22 cellular contexts compared by ENCODE assay signal in genomic region chr2:177258059-177258458, GRCh38. TPM values are rescaled to one million over a fixed set of nuclear protein-coding genes. Genes with fewer than 3 reads are reported as not detected.
DNase-seq lines count a peak whose midpoint lies in the region; ATAC-seq, FAIRE-seq and TF ChIP-seq lines count a peak whose summit lies in the region.
"Had no signal": no experiment of that assay in that cellular context is flagged by ENCODE, and none has a peak within 500 bp of the region (broad histone marks: within the 10 kb centered on the region; RNA-seq: fewer than 3 reads in every experiment).

No MANE protein-coding gene starts in this region.

- H3K4me3 ChIP-seq in breast epithelium (no peak overlapping the region), mammary epithelial cell (replicated peaks in 1 of 3; ENCODE audit: insufficient read depth in 1 of 3, low read depth in 2 of 3, low read length in 3 of 3) (no peak overlapping the region), RWPE2 (ENCODE audit: severe bottlenecking) (no peak overlapping the region), esophagus squamous epithelium (peak overlapping the region in 2 of 4 donors; percentile 32 to 73), subcutaneous abdominal adipose tissue (ENCODE audit: low read depth in 1 of 5, low read length in 5 of 5) (no peak overlapping the region)
- H3K4me3 ChIP-seq: body of pancreas had no signal

- H3K4me1 ChIP-seq in breast epithelium, result peaks cover 3 to 33% of the 10 kb centered on the region in 2 donors
- H3K4me1 ChIP-seq in mammary epithelial cell (ENCODE audit: insufficient read depth, low read length), result peaks cover 47% of the 10 kb centered on the region
- peaks cover 49% of the 10 kb centered on the region for H3K4me1 ChIP-seq in RWPE2 (ENCODE audit: insufficient read depth, poor library complexity, severe bottlenecking)
- peaks cover 49 to 91% (median 64%) of the 10 kb centered on the region in 3 donors for H3K4me1 ChIP-seq in esophagus squamous epithelium
- H3K4me1 ChIP-seq in subcutaneous abdominal adipose tissue (ENCODE audit: control insufficient read depth in 5 of 5, insufficient read depth in 5 of 5, low read length in 5 of 5), result peaks cover 12 to 84% (median 82%) of the 10 kb centered on the region in 5 donors

- in situ Hi-C loops in mammary epithelial cell (cut with MboI; ENCODE audit: low sequenced_read_pairs in 2 of 2), result no loop called here

- no peak overlapping the region for H3K4me2 ChIP-seq in mammary epithelial cell (ENCODE audit: insufficient read depth, low read depth, low read length)

- H3K27me3 ChIP-seq in breast epithelium, result no peaks in the 10 kb centered on the region
- no peaks in the 10 kb centered on the region for H3K27me3 ChIP-seq in mammary epithelial cell (ENCODE audit: insufficient read depth, low read length)
- no peaks in the 10 kb centered on the region for H3K27me3 ChIP-seq in RWPE2 (ENCODE audit: insufficient read depth, poor library complexity, severe bottlenecking)
- no peaks in the 10 kb centered on the region for H3K27me3 ChIP-seq in esophagus squamous epithelium
- H3K27me3 ChIP-seq in subcutaneous abdominal adipose tissue (ENCODE audit: control insufficient read depth in 5 of 5, insufficient read depth in 4 of 5, low read length in 5 of 5), result no peaks in the 10 kb centered on the region
- H3K27me3 ChIP-seq: body of pancreas, vagina had no signal

- dilution Hi-C loops in mammary epithelial cell (cut with HindIII; ENCODE audit: low sequenced_read_pairs), result loop anchor here (10.0 kb wide), 1 partner anchor 93 kb away; no protein-coding TSS in a partner anchor

- no TSS peak for BruUV-seq in mammary epithelial cell (replicated peaks; lab: Mats Ljungman, UMichigan)

- peaks cover 100% of the 10 kb centered on the region for H3K79me2 ChIP-seq in mammary epithelial cell (ENCODE audit: insufficient read depth, low read length)

- no peak overlapping the region for H2AFZ ChIP-seq in mammary epithelial cell (ENCODE audit: low read depth, low read length)
- H2AFZ ChIP-seq: parathyroid adenoma had no signal

- no peak for FAIRE-seq in GM19239 (lab: Jason Lieb, UNC)
- FAIRE-seq: D721Med, frontal cortex had no signal

- intact Hi-C loops in breast epithelium (cut with DNase I; ENCODE audit: low total_unique reads), result no loop called here
- intact Hi-C loops in mammary epithelial cell (cut with micrococcal nuclease), result no loop called here
- intact Hi-C loops in esophagus squamous epithelium (cut with DNase I), result loop anchor here (5.0 kb wide), 1 partner anchor 41 kb away; no protein-coding TSS in a partner anchor

- TF ChIP-seq CTCF in breast epithelium (IDR thresholded peaks at IDR 0.05), result no peak
- no peak for TF ChIP-seq CTCF in mammary epithelial cell (conservative IDR thresholded peaks at IDR 0.05 in 1 of 2, IDR thresholded peaks at IDR 0.05 in 1 of 2; ENCODE audit: extremely low read depth in 1 of 2, insufficient read depth in 1 of 2, low read depth in 1 of 2, low read length in 2 of 2)
- TF ChIP-seq CTCF in RWPE2 (IDR thresholded peaks at IDR 0.05; ENCODE audit: poor library complexity, severe bottlenecking), result no peak
- no peak for TF ChIP-seq CTCF in esophagus squamous epithelium (IDR thresholded peaks at IDR 0.05)

- H3K27ac ChIP-seq in breast epithelium (peak overlapping the region; percentile 70 to 84), mammary epithelial cell (ENCODE audit: insufficient read depth, low read depth, low read length) (no peak overlapping the region), RWPE2 (ENCODE audit: poor library complexity, severe bottlenecking) (peak overlapping the region; percentile 10), esophagus squamous epithelium (peak overlapping the region in 3 of 4 donors; percentile 90 to 100 (median 99)), subcutaneous abdominal adipose tissue (ENCODE audit: low read depth, low read length) (peak overlapping the region; percentile 38)
- H3K27ac ChIP-seq: body of pancreas, parathyroid adenoma had no signal

- no peak for ATAC-seq in RWPE2 (ENCODE audit: low read depth)
- ATAC-seq in GM18873 (IDR thresholded peaks at IDR 0.05; ENCODE audit: low FRiP score, unreplicated experiment), result no peak
- ATAC-seq: activated CD8-positive, alpha-beta memory T cell treated with anti-CD3 and anti-CD28 coated beads, Interleukin-2, amount 10 ng/mL, durations not matched to agents 7 days and 5 days; body of pancreas; left lobe of liver had no signal

- TF ChIP-seq POLR2A in breast epithelium (IDR thresholded peaks at IDR 0.05) (no peak), esophagus squamous epithelium (IDR thresholded peaks at IDR 0.05) (no peak)

- CTCF ChIA-PET in mammary epithelial cell (lab: Charles Lee; ENCODE audit: low non-redundant PET), result no interaction called here

- H3K9me3 ChIP-seq in breast epithelium, result no peaks in the 10 kb centered on the region
- no peaks in the 10 kb centered on the region for H3K9me3 ChIP-seq in mammary epithelial cell (replicated peaks; ENCODE audit: insufficient read depth, low read length)
- H3K9me3 ChIP-seq in RWPE2 (ENCODE audit: severe bottlenecking), result no peaks in the 10 kb centered on the region
- no peaks in the 10 kb centered on the region for H3K9me3 ChIP-seq in esophagus squamous epithelium
- H3K9me3 ChIP-seq in subcutaneous abdominal adipose tissue (ENCODE audit: control insufficient read depth in 5 of 5, low read length in 5 of 5), result peaks cover 0 to 2% (median 0%) of the 10 kb centered on the region in 5 donors
- H3K9me3 ChIP-seq: body of pancreas, vagina had no signal

- 88% methylated on average over 2 of the region's 2 CpGs for WGBS in mammary epithelial cell (ENCODE audit: low coverage, missing lambda C conversion rate)
- WGBS in esophagus squamous epithelium, 2 donors, result 90 to 100% methylated on average over 2 of the region's 2 CpGs

- H3K9ac ChIP-seq in mammary epithelial cell (ENCODE audit: insufficient read depth, low read length), result no peak overlapping the region
- H3K9ac ChIP-seq in subcutaneous abdominal adipose tissue (ENCODE audit: low read length in 5 of 5), result no peak overlapping the region
- H3K9ac ChIP-seq: parathyroid adenoma had no signal

- DNase-seq in breast epithelium (ENCODE audit: low spot score in 2 of 2), result no peak
- DNase-seq in mammary epithelial cell, result no peak
- no peak for DNase-seq in RWPE2 (ENCODE audit: low spot score)
- DNase-seq in esophagus squamous epithelium (lab: John Stamatoyannopoulos, UW), result no peak
- no peak for DNase-seq in GOT3 (lab: John Stamatoyannopoulos, UW)
- DNase-seq in GM19239 (ENCODE audit: insufficient read length, low spot score), result no peak
- DNase-seq: activated B cell treated with CpG ODN at 0.5 μM for 24 hours; activated CD8-positive, alpha-beta memory T cell treated with anti-CD3 and anti-CD28 coated beads, Interleukin-2, amount 10 ng/mL, durations not matched to agents 7 days and 5 days; activated naive CD4-positive, alpha-beta T cell treated with anti-CD3 and anti-CD28 coated beads, Interleukin-2, amount 50 U/mL, for 16 hours; body of pancreas; cortex of kidney; NCI-H1105 treated with DMSO at 0.1 percent for 48 hours; NCI-H526; SHP77; stimulated activated CD4-positive, alpha-beta T cell treated with anti-CD3 and anti-CD28 coated beads, Interleukin-1b, Interleukin-23, amount 100 ng/mL, for 48 hours had no signal

- no peaks in the 10 kb centered on the region for H3K36me3 ChIP-seq in breast epithelium
- no peaks in the 10 kb centered on the region for H3K36me3 ChIP-seq in mammary epithelial cell (ENCODE audit: insufficient read depth, low read length)
- peaks cover 64% of the 10 kb centered on the region for H3K36me3 ChIP-seq in RWPE2 (ENCODE audit: low read depth)
- peaks cover 0 to 8% (median 0%) of the 10 kb centered on the region in 3 donors for H3K36me3 ChIP-seq in esophagus squamous epithelium
- H3K36me3 ChIP-seq in subcutaneous abdominal adipose tissue (ENCODE audit: control insufficient read depth in 5 of 5, insufficient read depth in 5 of 5, low read length in 5 of 5), result peaks cover 0 to 2% (median 0%) of the 10 kb centered on the region in 5 donors

- peaks cover 15% of the 10 kb centered on the region for H4K20me1 ChIP-seq in mammary epithelial cell (ENCODE audit: insufficient read depth, low read length)

RNA-seq across cellular contexts. Expression of gene NFE2L2, which starts 6.5 kb away (rescaled TPM):
- total RNA-seq in breast epithelium (100 to 1,000 TPM in 2 of 3 donors, 10 to 100 TPM in 1; 63.8 to 133 (median 124) TPM), mammary epithelial cell (100 to 1,000 TPM in 1 of 2 donors, 10 to 100 TPM in 1; 88.7 to 112 TPM), esophagus squamous epithelium (100 to 1,000 TPM; 147 to 315 (median 189) TPM)
- polyA plus RNA-seq in mammary epithelial cell, result 107 TPM
- polyA minus RNA-seq in mammary epithelial cell, result 116 TPM

RNA-seq across cellular contexts. Expression of gene HNRNPA3, which starts 45.5 kb away (rescaled TPM):
- total RNA-seq in breast epithelium, result 10 to 100 TPM; 60.6 to 100.0 (median 95.9) TPM
- 100 to 1,000 TPM in 1 of 2 donors, 10 to 100 TPM in 1; 18.2 to 196 TPM for total RNA-seq in mammary epithelial cell
- 59.9 TPM for polyA plus RNA-seq in mammary epithelial cell
- 29.6 TPM for polyA minus RNA-seq in mammary epithelial cell
- total RNA-seq in esophagus squamous epithelium, result 10 to 100 TPM; 34.9 to 78.2 (median 61.6) TPM
